ENCODE assay signal across 8 cellular contexts in genomic region chr5:172769324-172769597, GRCh38. TPM values are rescaled to one million over a fixed set of nuclear protein-coding genes. Genes with fewer than 3 reads are reported as not detected.
DNase-seq lines count a peak whose midpoint lies in the region; ATAC-seq and TF ChIP-seq lines count a peak whose summit lies in the region.

No MANE protein-coding gene starts in this region.

- no peak for TF ChIP-seq CTCF in heart left ventricle (IDR thresholded peaks at IDR 0.05)

- 29 to 42% (median 31%) methylated on average over 2 of the region's 2 CpGs for WGBS in heart left ventricle, 4 donors
- 57% methylated on average over 2 of the region's 2 CpGs for WGBS in urinary bladder

- peaks cover 81% of the 10 kb centered on the region for H3K4me1 Mint-ChIP-seq in central memory CD8-positive, alpha-beta T cell

- H3K4me3 ChIP-seq in heart left ventricle: peak overlapping the region; percentile 66 to 98 (median 88)
- H3K4me3 ChIP-seq in mucosa of rectum (ENCODE audit: low read length in 2 of 2): peak overlapping the region; percentile 75 to 89
- peak overlapping the region; percentile 89 for H3K4me3 ChIP-seq in urinary bladder (ENCODE audit: low read depth, low read length)

- DNase-seq in heart left ventricle: no peak
- DNase-seq in Right ventricle myocardium superior: no peak
- DNase-seq in central memory CD8-positive, alpha-beta T cell (ENCODE audit: low spot score in 2 of 2): no peak
- DNase-seq in HuH-7 (ENCODE audit: low spot score): no peak

- H3K36me3 ChIP-seq in heart left ventricle (peaks cover 20 to 36% (median 29%) of the 10 kb centered on the region in 9 donors), mucosa of rectum (ENCODE audit: control insufficient read depth in 2 of 2, insufficient read depth in 2 of 2, low read length in 2 of 2) (peaks cover 23 to 28% of the 10 kb centered on the region in 2 donors), urinary bladder (ENCODE audit: insufficient read depth) (peaks cover 3% of the 10 kb centered on the region)

- H3K27ac ChIP-seq in heart left ventricle (peak overlapping the region; percentile 95 to 100 (median 100)), mucosa of rectum (ENCODE audit: low read depth in 2 of 2, low read length in 2 of 2) (peak overlapping the region; percentile 100), urinary bladder (ENCODE audit: low read depth) (peak overlapping the region; percentile 99)

- intact Hi-C loops in heart left ventricle (cut with DNase I): loop anchor here in 2 of 10 donors (2.0 to 5.0 kb wide), 2 partner anchors 37 to 134 kb away; no protein-coding TSS in a partner anchor
- intact Hi-C loops in Right ventricle myocardium superior (cut with DNase I): loop anchor here (5.0 kb wide), 1 partner anchor 103 kb away; no protein-coding TSS in a partner anchor

- TF ChIP-seq POLR2A in heart left ventricle (IDR thresholded peaks at IDR 0.05): no peak

- peak overlapping the region; percentile 99 for H3K27ac Mint-ChIP-seq in central memory CD8-positive, alpha-beta T cell (ENCODE audit: low read depth)

- H3K27me3 ChIP-seq in heart left ventricle (no peaks in the 10 kb centered on the region), mucosa of rectum (ENCODE audit: control insufficient read depth in 2 of 2, insufficient read depth in 2 of 2, low read length in 2 of 2) (no peaks in the 10 kb centered on the region)

- H3K27me3 Mint-ChIP-seq in central memory CD8-positive, alpha-beta T cell: no peaks in the 10 kb centered on the region

- H3K9me3 ChIP-seq in heart left ventricle (no peaks in the 10 kb centered on the region), mucosa of rectum (ENCODE audit: control insufficient read depth in 2 of 2, low read length in 2 of 2) (no peaks in the 10 kb centered on the region)

- ATAC-seq in heart left ventricle (no peak), Right ventricle myocardium superior (ENCODE audit: poor library complexity) (no peak), GM18520 (IDR thresholded peaks at IDR 0.05; ENCODE audit: unreplicated experiment) (no peak), GM18907 (IDR thresholded peaks at IDR 0.05; ENCODE audit: unreplicated experiment) (no peak)
- ATAC-seq in central memory CD8-positive, alpha-beta T cell (replicated peaks; ENCODE audit: extremely low read depth, poor library complexity, severe bottlenecking): no peak

- no peaks in the 10 kb centered on the region for H3K9me3 Mint-ChIP-seq in central memory CD8-positive, alpha-beta T cell

- H3K4me1 ChIP-seq in heart left ventricle (peaks cover 3 to 82% (median 37%) of the 10 kb centered on the region in 12 donors), mucosa of rectum (ENCODE audit: control insufficient read depth in 2 of 2, insufficient read depth in 2 of 2, low read length in 2 of 2) (peaks cover 55 to 58% of the 10 kb centered on the region in 2 donors), urinary bladder (ENCODE audit: insufficient read depth) (no peaks in the 10 kb centered on the region)

- H3K4me3 Mint-ChIP-seq in central memory CD8-positive, alpha-beta T cell: peak overlapping the region; percentile 94

- peaks cover 79% of the 10 kb centered on the region for H3K36me3 Mint-ChIP-seq in central memory CD8-positive, alpha-beta T cell (ENCODE audit: insufficient read depth)

- peak overlapping the region; percentile 86 to 100 for H3K9ac ChIP-seq in mucosa of rectum (ENCODE audit: low read depth in 1 of 2, low read length in 2 of 2)

RNA-seq across cellular contexts. Expression of gene DUSP1, which starts 1.7 kb away (rescaled TPM):
- total RNA-seq in heart left ventricle (100 to 1,000 TPM in 4 of 9 donors, 10 to 100 TPM in 5; 39.9 to 335 (median 78.2) TPM), Right ventricle myocardium superior (122 TPM), urinary bladder (76.4 TPM)
- polyA plus RNA-seq in heart left ventricle (100 to 1,000 TPM in 1 of 2 donors, 10 to 100 TPM in 1; 24.3 to 116 TPM), urinary bladder (822 TPM)
